In genomic region chr1:81832573-81832972, GRCh38 we compare ENCODE assay signal across 1 cellular context.
TF ChIP-seq lines count a peak whose summit lies in the region.

No MANE protein-coding gene starts in this region.

TF ChIP-seq in H1, 55 proteins besides CTCF, POLR2A, EP300 and RAD21:
- TF ChIP-seq GABPA (IDR thresholded peaks at IDR 0.05; ENCODE audit: borderline replicate concordance, insufficient read depth, low read length) (no peak), MAFK (IDR thresholded peaks at IDR 0.05; ENCODE audit: low read depth, low read length) (no peak), SUZ12 (IDR thresholded peaks at IDR 0.05; ENCODE audit: low read length) (no peak), TCF12 (IDR thresholded peaks at IDR 0.05; ENCODE audit: low read depth, low read length) (no peak), POU5F1 (IDR thresholded peaks at IDR 0.05; ENCODE audit: low read depth, low read length) (no peak), CREB1 (IDR thresholded peaks at IDR 0.05) (no peak)
